ENCODE assay signal across 20 cellular contexts in genomic region chr6:132731086-132731485, GRCh38. TPM values are rescaled to one million over a fixed set of nuclear protein-coding genes. Genes with fewer than 3 reads are reported as not detected.
DNase-seq lines count a peak whose midpoint lies in the region; ATAC-seq, FAIRE-seq and TF ChIP-seq lines count a peak whose summit lies in the region.
"Had no signal": no experiment of that assay in that cellular context is flagged by ENCODE, and none has a peak within 500 bp of the region (broad histone marks: within the 10 kb centered on the region; RNA-seq: fewer than 3 reads in every experiment).

No MANE protein-coding gene starts in this region.

- H3K4me3 ChIP-seq in astrocyte (ENCODE audit: insufficient read depth, low read depth, low read length) (no peak overlapping the region), neutrophil (ENCODE audit: low read depth in 1 of 2, low read length in 1 of 2) (peak overlapping the region; percentile 72 to 81)
- H3K4me3 ChIP-seq: GM12878 had no signal

- H3K4me1 Mint-ChIP-seq in astrocyte (ENCODE audit: low read depth, unreplicated experiment): no peaks in the 10 kb centered on the region

- no peaks in the 10 kb centered on the region for H3K36me3 Mint-ChIP-seq in astrocyte (ENCODE audit: low read depth, unreplicated experiment)

- H3K4me1 ChIP-seq in astrocyte (ENCODE audit: insufficient read depth, low read length): no peaks in the 10 kb centered on the region
- peaks cover 74 to 87% of the 10 kb centered on the region in 2 experiments for H3K4me1 ChIP-seq in neutrophil (ENCODE audit: control insufficient read depth in 1 of 2, insufficient read depth in 1 of 2, low read depth in 1 of 2, low read length in 1 of 2)
- H3K4me1 ChIP-seq: Caco-2 had no signal

- FAIRE-seq in astrocyte (lab: Jason Lieb, UNC): peak; percentile 13
- FAIRE-seq: GM12878, GM18507, HTR-8/SVneo had no signal

- H3K27me3 ChIP-seq in astrocyte (ENCODE audit: insufficient read depth, low read length) (no peaks in the 10 kb centered on the region), neutrophil (no peaks in the 10 kb centered on the region)

- H3K9ac ChIP-seq in astrocyte (ENCODE audit: low read length): no peak overlapping the region

- TF ChIP-seq CTCF in astrocyte (IDR thresholded peaks at IDR 0.05; ENCODE audit: insufficient read depth, low read depth, low read length) (no peak), neutrophil (IDR thresholded peaks at IDR 0.05) (no peak)

- no peaks in the 10 kb centered on the region for H3K79me2 ChIP-seq in astrocyte (ENCODE audit: insufficient read depth, low read length)

- H3K4me2 ChIP-seq in astrocyte (ENCODE audit: low read length): no peak overlapping the region

- H3K4me3 Mint-ChIP-seq in astrocyte (ENCODE audit: unreplicated experiment): no peak overlapping the region

- no peaks in the 10 kb centered on the region for H3K9me3 Mint-ChIP-seq in astrocyte (ENCODE audit: unreplicated experiment)

- no peaks in the 10 kb centered on the region for H4K20me1 ChIP-seq in astrocyte (ENCODE audit: insufficient read depth, low read length)

- H3K27ac ChIP-seq in astrocyte (ENCODE audit: low read depth, low read length) (no peak overlapping the region), neutrophil (peak overlapping the region; percentile 91)

- H3K9me3 ChIP-seq in astrocyte (ENCODE audit: insufficient read depth, low read depth, low read length) (no peaks in the 10 kb centered on the region), neutrophil (no peaks in the 10 kb centered on the region)
- H3K9me3 ChIP-seq: Caco-2 had no signal

- ATAC-seq in GM21390 (IDR thresholded peaks at IDR 0.05; ENCODE audit: unreplicated experiment): no peak
- ATAC-seq: GM12878 had no signal

- peak; percentile 63 for DNase-seq in ELR (ENCODE audit: low read depth)
- DNase-seq in astrocyte (ENCODE audit: low read depth): peak; percentile 10
- peak; percentile 7 for DNase-seq in fibroblast of peridontal ligament (ENCODE audit: extremely low read depth)
- DNase-seq in cerebellum (ENCODE audit: low spot score): no peak
- DNase-seq in RPMI8226: no peak
- no peak for DNase-seq in stimulated activated naive CD4-positive, alpha-beta T cell (lab: John Stamatoyannopoulos, UW)
- DNase-seq: Caco-2, KBM-7, NCI-H1092 treated with DMSO at 0.1 percent for 48 hours, NCI-H1694, NCI-H2107, NCI-H526 treated with DMSO at 0.1 percent for 48 hours had no signal

- no peaks in the 10 kb centered on the region for H3K36me3 ChIP-seq in astrocyte (ENCODE audit: insufficient read depth, low read length)
- peaks cover 63% of the 10 kb centered on the region for H3K36me3 ChIP-seq in neutrophil

- H2AFZ ChIP-seq in astrocyte (ENCODE audit: low read depth, low read length): no peak overlapping the region

- H3K27ac Mint-ChIP-seq in astrocyte (ENCODE audit: unreplicated experiment): no peak overlapping the region
- H3K27ac Mint-ChIP-seq: CD14-positive monocyte had no signal

- H3K27me3 Mint-ChIP-seq in astrocyte (ENCODE audit: low read depth, unreplicated experiment): no peaks in the 10 kb centered on the region

RNA-seq across cellular contexts. Expression of gene VNN1, which starts 17.2 kb away (rescaled TPM):
- 0.07 TPM in 1 of 2 replicates, not detected in the other for total RNA-seq in astrocyte
- total RNA-seq in cerebellum: 0.09 TPM
- total RNA-seq: Caco-2, G401, GM12878, OCI-LY7 had no signal

RNA-seq across cellular contexts. Expression of gene VNN2, which starts 26.6 kb away (rescaled TPM):
- total RNA-seq in astrocyte (0.18 TPM in 1 of 2 replicates, not detected in the other), cerebellum (0.27 TPM)
- total RNA-seq: Caco-2, G401 had no signal

Comparison
In these comparisons a context has a peak if more than half of its experiments do, and no peak if none do; other contexts are left out.
1. DNase-seq: peak in ELR (single experiment), astrocyte (single experiment) and fibroblast of peridontal ligament (single experiment); none in cerebellum (single experiment), RPMI8226 (single experiment) and stimulated activated naive CD4-positive, alpha-beta T cell (0 of 6).